Comparison of ENCODE assay signal across 1 cellular context in genomic region chr14:49966304-49966809, GRCh38.
TF ChIP-seq lines count a peak whose summit lies in the region.

No MANE protein-coding gene starts in this region.

TF ChIP-seq in HepG2, 621 proteins besides CTCF, POLR2A, EP300 and RAD21 (continued from another document and continues in another):
- TF ChIP-seq ARID5B (CRISPR knock-in tag; IDR thresholded peaks at IDR 0.05) (peak; percentile 73), SOX13 (IDR thresholded peaks at IDR 0.05) (no peak), SOX13 (CRISPR knock-in tag; conservative IDR thresholded peaks at IDR 0.05 in 1 of 2, IDR thresholded peaks at IDR 0.05 in 1 of 2) (peak in 1 of 2 experiments; percentile 42; a peak in 2 of 4 replicates), ZC3H13 (CRISPR knock-in tag; IDR thresholded peaks at IDR 0.05) (no peak), SOX6 (IDR thresholded peaks at IDR 0.05) (no peak), SOX6 (CRISPR knock-in tag; IDR thresholded peaks at IDR 0.05) (peak; percentile 67), ZSCAN31 (CRISPR knock-in tag; IDR thresholded peaks at IDR 0.05; ENCODE audit: low read depth) (0 out of 2 replicates have a peak, but pooled peaks have one; percentile 29), ZSCAN20 (CRISPR knock-in tag; IDR thresholded peaks at IDR 0.05; ENCODE audit: borderline replicate concordance) (no peak), SYNCRIP (IDR thresholded peaks at IDR 0.05; ENCODE audit: insufficient read depth, low read depth, low read length) (no peak), ZBTB26 (CRISPR knock-in tag; IDR thresholded peaks at IDR 0.05; ENCODE audit: borderline replicate concordance) (no peak), HOMEZ (CRISPR knock-in tag; IDR thresholded peaks at IDR 0.05; ENCODE audit: low read depth) (0 out of 2 replicates have a peak, but pooled peaks have one; percentile 9), ZNF44 (CRISPR knock-in tag; IDR thresholded peaks at IDR 0.05) (no peak), ZNF281 (CRISPR knock-in tag; IDR thresholded peaks at IDR 0.05; ENCODE audit: borderline replicate concordance) (no peak), ZBTB43 (CRISPR knock-in tag; conservative IDR thresholded peaks at IDR 0.05) (no peak), ZNF777 (CRISPR knock-in tag; IDR thresholded peaks at IDR 0.05) (no peak), ZNF354B (CRISPR knock-in tag; IDR thresholded peaks at IDR 0.05) (no peak), ZNF501 (CRISPR knock-in tag; IDR thresholded peaks at IDR 0.05) (no peak), MTF1 (CRISPR knock-in tag; IDR thresholded peaks at IDR 0.05) (no peak), HES4 (CRISPR knock-in tag; IDR thresholded peaks at IDR 0.05; ENCODE audit: borderline replicate concordance) (no peak), ZNF512 (CRISPR knock-in tag; IDR thresholded peaks at IDR 0.05) (no peak), ZNF766 (CRISPR knock-in tag; IDR thresholded peaks at IDR 0.05; ENCODE audit: borderline replicate concordance) (no peak; the same call in 1 of the 2 replicates), SP5 (CRISPR knock-in tag; IDR thresholded peaks at IDR 0.05; ENCODE audit: borderline replicate concordance, low read depth) (no peak), ZNF557 (CRISPR knock-in tag; IDR thresholded peaks at IDR 0.05) (no peak), HOXA7 (CRISPR knock-in tag; IDR thresholded peaks at IDR 0.05) (no peak), CCDC6 (CRISPR knock-in tag; IDR thresholded peaks at IDR 0.05) (no peak), SMARCE1 (IDR thresholded peaks at IDR 0.05; ENCODE audit: borderline replicate concordance) (no peak), PLSCR1 (CRISPR knock-in tag; IDR thresholded peaks at IDR 0.05; ENCODE audit: borderline replicate concordance) (no peak), ZNF24 (IDR thresholded peaks at IDR 0.05) (no peak), PRDM15 (CRISPR knock-in tag; IDR thresholded peaks at IDR 0.05) (no peak), ZNF121 (CRISPR knock-in tag; IDR thresholded peaks at IDR 0.05) (no peak), ZNF709 (CRISPR knock-in tag; IDR thresholded peaks at IDR 0.05) (0 out of 2 replicates have a peak, but pooled peaks have one; percentile 33), ZNF687 (CRISPR knock-in tag; IDR thresholded peaks at IDR 0.05) (peak; percentile 62), REL (CRISPR knock-in tag; conservative IDR thresholded peaks at IDR 0.05) (no peak), FOXO4 (CRISPR knock-in tag; conservative IDR thresholded peaks at IDR 0.05) (no peak), GTF2F1 (IDR thresholded peaks at IDR 0.05; ENCODE audit: low read length) (no peak), CBX5 (CRISPR knock-in tag; IDR thresholded peaks at IDR 0.05; ENCODE audit: borderline replicate concordance) (no peak)
